Comparison of ENCODE assay signal across 9 cellular contexts in the genomic region with DNA sequence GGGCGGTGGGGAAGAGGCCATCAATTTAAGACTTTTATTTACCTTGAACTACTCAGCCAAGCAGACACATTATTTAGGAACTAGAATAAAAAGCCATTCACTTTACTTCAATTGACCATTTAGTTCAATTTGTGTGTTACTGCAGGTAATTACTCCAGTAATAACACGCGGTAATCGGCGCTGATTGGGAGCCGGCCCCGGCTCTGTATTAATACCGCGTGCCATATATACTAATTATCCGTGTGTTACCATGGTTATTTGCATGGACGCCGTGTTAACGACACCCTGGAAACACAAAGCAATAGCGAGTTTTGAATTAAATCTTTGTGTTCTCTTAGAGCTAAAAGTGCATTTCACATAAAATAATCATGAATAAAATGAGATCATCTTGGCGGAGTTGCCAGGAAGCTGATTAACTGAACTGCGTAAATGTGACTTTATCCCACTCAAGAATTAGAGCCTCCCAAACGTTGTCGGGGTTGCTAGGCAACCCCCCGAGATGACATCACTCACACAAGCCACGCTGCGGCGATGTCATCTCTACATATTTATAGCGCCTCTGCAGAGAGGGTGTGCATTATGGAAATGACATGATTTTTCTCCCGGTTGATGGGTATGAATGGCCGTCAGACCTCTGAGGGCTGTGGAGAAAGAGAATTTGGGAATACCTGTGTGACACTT. TPM values are rescaled to one million over a fixed set of nuclear protein-coding genes. Genes with fewer than 3 reads are reported as not detected.
DNase-seq lines count a peak whose midpoint lies in the region; ATAC-seq and TF ChIP-seq lines count a peak whose summit lies in the region.
"Had no signal": no experiment of that assay in that cellular context is flagged by ENCODE, and none has a peak within 500 bp of the region (broad histone marks: within the 10 kb centered on the region; RNA-seq: fewer than 3 reads in every experiment).

No MANE protein-coding gene starts in this region.

- H3K36me3 ChIP-seq in cardiac muscle cell: no peaks in the 10 kb centered on the region

- intact Hi-C loops in sciatic nerve (cut with DNase I): no loop called here
- intact Hi-C loops in activated CD4-positive, alpha-beta T cell treated with anti-CD3 and anti-CD28 coated beads, Interleukin-2, amount 10 ng/mL, durations not matched to agents 24 days and 14 days (cut with micrococcal nuclease): no loop called here

- H3K27me3 ChIP-seq in cardiac muscle cell: no peaks in the 10 kb centered on the region

- no peak overlapping the region for H3K27ac Mint-ChIP-seq in activated CD4-positive, alpha-beta T cell treated with anti-CD3 and anti-CD28 coated beads, Interleukin-2, amount 10 ng/mL, durations not matched to agents 24 days and 14 days
- H3K27ac Mint-ChIP-seq: activated CD8-positive, alpha-beta T cell treated with anti-CD3 and anti-CD28 coated beads, Interleukin-2, amount 10 ng/mL, durations not matched to agents 7 days and 5 days had no signal

- H3K9me3 Mint-ChIP-seq in activated CD4-positive, alpha-beta T cell treated with anti-CD3 and anti-CD28 coated beads, Interleukin-2, amount 10 ng/mL, durations not matched to agents 24 days and 14 days: no peaks in the 10 kb centered on the region

- H3K27ac ChIP-seq in cardiac muscle cell: no peak overlapping the region

- DNase-seq in HCEC 1CT (peak; percentile 24), SHP77 (lab: John Stamatoyannopoulos, UW) (peak; percentile 79 to 82), cardiac muscle cell (ENCODE audit: low read depth in 1 of 2, low spot score in 1 of 2) (peak in 1 of 2 donors; percentile 94), sciatic nerve (ENCODE audit: low spot score) (peak; percentile 84)
- no peak for DNase-seq in activated CD4-positive, alpha-beta T cell treated with anti-CD3 and anti-CD28 coated beads, Interleukin-2, amount 10 ng/mL, durations not matched to agents 24 days and 14 days
- DNase-seq in activated CD4-positive, CD25-positive, alpha-beta regulatory T cell treated with anti-CD3 and anti-CD28 coated beads, Interleukin-2, amount 50 U/mL, for 72 hours: no peak
- DNase-seq: activated CD8-positive, alpha-beta T cell treated with anti-CD3 and anti-CD28 coated beads, Interleukin-2, amount 10 ng/mL, durations not matched to agents 7 days and 5 days had no signal

- H3K4me3 ChIP-seq in cardiac muscle cell: no peak overlapping the region

- ATAC-seq in sciatic nerve (peak; percentile 81), GM21515 (IDR thresholded peaks at IDR 0.05; ENCODE audit: unreplicated experiment) (no peak), GM19467 (IDR thresholded peaks at IDR 0.05; ENCODE audit: unreplicated experiment) (no peak)
- ATAC-seq: activated CD8-positive, alpha-beta T cell treated with anti-CD3 and anti-CD28 coated beads, Interleukin-2, amount 10 ng/mL, durations not matched to agents 7 days and 5 days had no signal

- no peaks in the 10 kb centered on the region for H3K9me3 ChIP-seq in cardiac muscle cell (ENCODE audit: low read depth)

- no peak overlapping the region for H3K4me3 Mint-ChIP-seq in activated CD4-positive, alpha-beta T cell treated with anti-CD3 and anti-CD28 coated beads, Interleukin-2, amount 10 ng/mL, durations not matched to agents 24 days and 14 days
- H3K4me3 Mint-ChIP-seq: activated CD8-positive, alpha-beta T cell treated with anti-CD3 and anti-CD28 coated beads, Interleukin-2, amount 10 ng/mL, durations not matched to agents 7 days and 5 days had no signal

- no peaks in the 10 kb centered on the region for H3K4me1 Mint-ChIP-seq in activated CD4-positive, alpha-beta T cell treated with anti-CD3 and anti-CD28 coated beads, Interleukin-2, amount 10 ng/mL, durations not matched to agents 24 days and 14 days

- no peaks in the 10 kb centered on the region for H3K4me1 ChIP-seq in cardiac muscle cell (ENCODE audit: low read depth)

- peaks cover 17% of the 10 kb centered on the region for H3K27me3 Mint-ChIP-seq in activated CD4-positive, alpha-beta T cell treated with anti-CD3 and anti-CD28 coated beads, Interleukin-2, amount 10 ng/mL, durations not matched to agents 24 days and 14 days

- no peaks in the 10 kb centered on the region for H3K36me3 Mint-ChIP-seq in activated CD4-positive, alpha-beta T cell treated with anti-CD3 and anti-CD28 coated beads, Interleukin-2, amount 10 ng/mL, durations not matched to agents 24 days and 14 days (ENCODE audit: low read depth)

- TF ChIP-seq CTCF in cardiac muscle cell (IDR thresholded peaks at IDR 0.05; ENCODE audit: low read depth, low read length): peak; percentile 19

RNA-seq across cellular contexts. Expression of gene RNU6ATAC, which starts 41.4 kb away (rescaled TPM):
- total RNA-seq in cardiac muscle cell (not detected in 2 replicates), sciatic nerve (193 TPM)
- polyA plus RNA-seq in cardiac muscle cell: not detected in 2 replicates
- 16.3 and 40.4 TPM in 2 replicates for total RNA-seq in activated CD4-positive, alpha-beta T cell treated with anti-CD3 and anti-CD28 coated beads, Interleukin-2, amount 10 ng/mL, durations not matched to agents 24 days and 14 days

Comparison
In these comparisons a context has a peak if more than half of its experiments do, and no peak if none do; other contexts are left out.
1. DNase-seq: peak in HCEC 1CT (single experiment), SHP77 (2 of 2) and sciatic nerve (single experiment); none in activated CD4-positive, alpha-beta T cell treated with anti-CD3 and anti-CD28 coated beads, Interleukin-2, amount 10 ng/mL, durations not matched to agents 24 days and 14 days (single experiment) and activated CD4-positive, CD25-positive, alpha-beta regulatory T cell treated with anti-CD3 and anti-CD28 coated beads, Interleukin-2, amount 50 U/mL, for 72 hours (single experiment).
2. RNA of gene RNU6ATAC, which starts 41.4 kb away (total RNA-seq): 193 TPM in sciatic nerve (single experiment) and 16.3 to 40.4 TPM in activated CD4-positive, alpha-beta T cell treated with anti-CD3 and anti-CD28 coated beads, Interleukin-2, amount 10 ng/mL, durations not matched to agents 24 days and 14 days; not detected in cardiac muscle cell; every median in the first group is over 10 times any median in the second.